Comparison of ENCODE assay signal across 8 cellular contexts in the genomic region with DNA sequence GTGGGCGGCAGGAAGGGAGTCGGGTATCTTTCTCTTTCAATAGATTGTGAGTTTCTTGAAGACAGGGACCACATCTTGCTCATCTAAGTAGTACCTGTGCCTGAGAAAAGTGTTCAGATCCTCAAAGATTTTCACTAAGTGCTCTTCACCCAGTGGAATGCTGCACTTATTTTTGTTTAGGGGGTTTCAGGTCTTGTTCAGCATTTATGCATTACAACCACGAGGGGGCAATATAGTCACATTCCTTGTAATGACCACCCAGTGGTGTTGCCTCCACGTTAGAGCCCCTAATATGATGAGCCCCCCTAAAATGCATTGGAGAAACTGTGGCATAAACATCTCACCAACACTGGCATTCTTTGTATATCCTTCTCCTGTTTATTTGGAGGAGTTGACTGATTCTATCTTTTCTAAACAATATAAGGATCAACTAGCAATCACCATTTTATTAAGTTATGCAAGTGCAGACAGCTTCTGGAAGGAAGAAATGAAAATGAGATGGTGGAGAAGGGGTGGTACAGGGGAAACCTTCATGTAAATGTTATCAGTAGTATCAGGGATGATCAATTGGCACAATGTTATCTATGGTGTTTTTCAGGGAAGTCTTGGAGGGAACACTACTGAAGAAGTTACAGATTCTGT. TPM values are rescaled to one million over a fixed set of nuclear protein-coding genes. Genes with fewer than 3 reads are reported as not detected.
DNase-seq lines count a peak whose midpoint lies in the region; ATAC-seq, FAIRE-seq and TF ChIP-seq lines count a peak whose summit lies in the region.

No MANE protein-coding gene starts in this region.

- CTCF ChIA-PET in GM12878 (lab: Yijun Ruan, JAX): interaction anchor here (0.5 to 2.2 kb wide), 2 partner anchors 664 to 896 kb away, joined by 4 to 9 read pairs; no protein-coding TSS in a partner anchor

- H3K4me1 ChIP-seq in heart left ventricle (peaks cover 0 to 27% (median 5%) of the 10 kb centered on the region in 12 donors), GM12878 (ENCODE audit: control insufficient read depth, insufficient read depth, low read length) (no peaks in the 10 kb centered on the region; the same call in 1 of the 2 replicates)

- TF ChIP-seq EP300 in GM12878 (IDR thresholded peaks at IDR 0.05; ENCODE audit: borderline replicate concordance in 1 of 2, control insufficient read depth in 1 of 2, low read depth in 2 of 2, low read length in 2 of 2): no peak

- SMC1A ChIA-PET in GM12878 (lab: Charles Lee; ENCODE audit: uncharacterized antibody, unreplicated experiment): interaction anchor here (0.7 to 1.3 kb wide), 2 partner anchors 20 to 411 kb away, joined by 3 to 4 read pairs; no protein-coding TSS in a partner anchor

- peak; percentile 84 for TF ChIP-seq RAD21 in GM12878 (IDR thresholded peaks at IDR 0.05; ENCODE audit: insufficient read depth, low read depth, low read length)

- RAD21 ChIA-PET in GM12878 (lab: Charles Lee; ENCODE audit: unreplicated experiment): interaction anchor here (1.0 kb wide), 1 partner anchor 111 kb away, joined by 3 read pairs; no protein-coding TSS in a partner anchor

- intact Hi-C loops in heart left ventricle (cut with DNase I) (loop anchor here in 9 of 10 donors (1.0 to 10.0 kb wide), 10 partner anchors 61 to 896 kb away; no protein-coding TSS in a partner anchor), cardiac septum (cut with DNase I) (loop anchor here (1.0 to 10.0 kb wide), 3 partner anchors 79 to 122 kb away; no protein-coding TSS in a partner anchor), GM12878 (cut with micrococcal nuclease; ENCODE audit: unreplicated experiment) (loop anchor here (1.0 to 2.0 kb wide), 4 partner anchors 79 to 897 kb away; no protein-coding TSS in a partner anchor)

- H3K9me3 ChIP-seq in heart left ventricle: no peaks in the 10 kb centered on the region
- H3K9me3 ChIP-seq in GM12878 (replicated peaks; ENCODE audit: control insufficient read depth, insufficient read depth, low read length): no peaks in the 10 kb centered on the region

- no peaks in the 10 kb centered on the region for H4K20me1 ChIP-seq in GM12878 (ENCODE audit: control insufficient read depth, insufficient read depth)

- 37 to 43% (median 42%) methylated on average over 4 of the region's 4 CpGs for WGBS in heart left ventricle, 4 donors
- 27% methylated on average over 4 of the region's 4 CpGs for whole genome bisulfite sequencing in GM12878 (ENCODE audit: insufficient coverage, insufficient replicate concordance, low lambda C conversion rate, missing lambda C conversion rate)

- peak overlapping the region in 5 of 12 donors; percentile 33 to 60 (median 39) for H3K27ac ChIP-seq in heart left ventricle
- no peak overlapping the region for H3K27ac ChIP-seq in GM12878 (ENCODE audit: control insufficient read depth, insufficient read depth)

- H3K36me3 ChIP-seq in heart left ventricle (no peaks in the 10 kb centered on the region), GM12878 (ENCODE audit: control insufficient read depth in 2 of 2, insufficient read depth in 2 of 2, low read length in 1 of 2) (no peaks in the 10 kb centered on the region)

- H3K27me3 ChIP-seq in heart left ventricle (no peaks in the 10 kb centered on the region), GM12878 (replicated peaks in 1 of 2; ENCODE audit: control insufficient read depth in 2 of 2, insufficient read depth in 2 of 2, low read length in 1 of 2) (peaks cover 3 to 4% of the 10 kb centered on the region in 2 experiments)

- in situ Hi-C loops in GM12878 (cut with MboI): loop anchor here (5.0 kb wide), 1 partner anchor 76 kb away; no protein-coding TSS in a partner anchor

- no peak for TF ChIP-seq POLR2A in heart left ventricle (IDR thresholded peaks at IDR 0.05)
- no peak for TF ChIP-seq POLR2A in GM12878 (IDR thresholded peaks at IDR 0.05; ENCODE audit: low read depth, low read length)

- H3K9ac ChIP-seq in GM12878 (ENCODE audit: control insufficient read depth, insufficient read depth, low read length): no peak overlapping the region

- no TSS peak for BruUV-seq in GM12878 (replicated peaks; lab: Mats Ljungman, UMichigan)

- TF ChIP-seq CTCF in heart left ventricle (IDR thresholded peaks at IDR 0.05) (peak; percentile 58 to 86 (median 82)), GM12878 (IDR thresholded peaks at IDR 0.05 in 2 of 3, conservative IDR thresholded peaks at IDR 0.05 in 1 of 3; ENCODE audit: control insufficient read depth in 2 of 3, extremely low read depth in 1 of 3, insufficient read depth in 1 of 3, low read depth in 3 of 3, low read length in 3 of 3) (peak; percentile 63 to 76 (median 70))

- FAIRE-seq in GM12878 (lab: Jason Lieb, UNC) (peak; percentile 56), urothelium cell line (lab: Jason Lieb, UNC) (no peak)

- no peak overlapping the region for H3K4me2 ChIP-seq in GM12878 (ENCODE audit: control insufficient read depth, insufficient read depth)

- POLR2A ChIA-PET in GM12878 (lab: Charles Lee): no interaction called here

- H2AFZ ChIP-seq in GM12878 (ENCODE audit: control insufficient read depth, low read depth, low read length): peak overlapping the region; percentile 46; the same call in 1 of the 2 replicates

- DNase-seq in heart left ventricle (no peak), cardiac septum (ENCODE audit: low spot score) (no peak), NCI-H146 (lab: John Stamatoyannopoulos, UW) (peak; percentile 34), GM12878 (ENCODE audit: low read depth, low spot score) (no peak), left lobe of liver (ENCODE audit: low spot score) (no peak), urothelium cell line (ENCODE audit: low spot score) (peak; percentile 38), amniotic stem cell (lab: John Stamatoyannopoulos, UW) (no peak)
- no peak for DNase-seq in stimulated activated CD4-positive, alpha-beta T cell treated with anti-CD3 and anti-CD28 coated beads, Interleukin-2, amount 100 ng/mL, for 24 hours

- no peaks in the 10 kb centered on the region for H3K79me2 ChIP-seq in GM12878 (ENCODE audit: control insufficient read depth, insufficient read depth, low read length)

- H3K4me3 ChIP-seq in heart left ventricle (no peak overlapping the region), GM12878 (no peak overlapping the region)

- ATAC-seq in heart left ventricle: no peak
- peak; percentile 76 for ATAC-seq in GM12878
- ATAC-seq in left lobe of liver: peak; percentile 21

TF ChIP-seq in GM12878, 131 proteins besides CTCF, POLR2A, EP300 and RAD21:
- TF ChIP-seq RUNX3 (IDR thresholded peaks at IDR 0.05; ENCODE audit: low read length): peak; percentile 36
- peak; percentile 73 for TF ChIP-seq SMC3 (IDR thresholded peaks at IDR 0.05; ENCODE audit: borderline replicate concordance, low read length)
- TF ChIP-seq JUND (IDR thresholded peaks at IDR 0.05; ENCODE audit: low read depth, low read length): no peak
- no peak for TF ChIP-seq RAD51 (IDR thresholded peaks at IDR 0.05)
- no peak for TF ChIP-seq SREBF1 (IDR thresholded peaks at IDR 0.05; ENCODE audit: low read length)
- TF ChIP-seq RB1 (IDR thresholded peaks at IDR 0.05; ENCODE audit: borderline replicate concordance): 0 out of 2 replicates have a peak, but pooled peaks have one; percentile 50
- TF ChIP-seq CHD2 (IDR thresholded peaks at IDR 0.05; ENCODE audit: borderline replicate concordance, low read depth, low read length): no peak

RNA-seq across cellular contexts. Expression of a gene that starts 3.1 kb away (rescaled TPM):
- total RNA-seq in heart left ventricle (10 to 100 TPM in 3 of 9 donors, 1 to 10 TPM in 6; 3.1 to 32.6 (median 9.0) TPM), cardiac septum (4.6 TPM), GM12878 (2014; rRNA removed) (0.34 and 2.0 TPM in 2 replicates), GM12878 (2014; rRNA removed; fragmentation: Illumina TruSeq; extraction: Trizol) (0.37 and 0.40 TPM in 2 replicates), GM12878 (2021) (2.1 and 2.2 TPM in 2 replicates), left lobe of liver (120 TPM)
- polyA plus RNA-seq in heart left ventricle (1 to 10 TPM; 1.9 to 5.8 TPM), GM12878 (2011; rRNA removed) (0.07 and 0.15 TPM in 2 replicates), GM12878 (2014; fragmentation: Illumina TruSeq; extraction: Trizol) (0.57 and 0.74 TPM in 2 replicates), GM12878 (2014; fragmentation: Nextera tagmentation; extraction: Ambion mirVana) (under 1 TPM; 0.29 to 0.31 TPM), GM12878 (2014; rRNA removed) (0.24 and 0.32 TPM in 2 replicates), GM12878 (2016; fragmentation: Nextera tagmentation; extraction: Ambion mirVana) (1 to 10 TPM; 1.2 to 1.5 TPM)
- total RNA-seq in GM12878 (2013; cell fraction: nucleolus; rRNA removed): 0.47 and 0.77 TPM in 2 replicates
- polyA plus RNA-seq in GM12878 (2011; ENCODE audit: low read depth): 0.43 TPM
- polyA plus RNA-seq in GM12878 (2011; cell fraction: cytosol; rRNA removed): 0.02 and 0.03 TPM in 2 replicates
- 0.03 TPM in 1 of 2 replicates, not detected in the other for polyA plus RNA-seq in GM12878 (2011; cell fraction: nucleus; rRNA removed)
- polyA plus RNA-seq in GM12878 (2012): 0.39 and 0.52 TPM in 2 replicates
- not detected in 2 replicates for polyA minus RNA-seq in GM12878 (2011; rRNA and poly(A)+ RNA removed)
- polyA minus RNA-seq in GM12878 (2011; cell fraction: cytosol; rRNA and poly(A)+ RNA removed): not detected in 2 replicates
- polyA minus RNA-seq in GM12878 (2011; cell fraction: nucleus; rRNA and poly(A)+ RNA removed): not detected in 2 replicates

Comparison
In these comparisons a context has a peak if more than half of its experiments do, and no peak if none do; other contexts are left out.
1. ATAC-seq: peak in GM12878 (single experiment) and left lobe of liver (single experiment); none in heart left ventricle (0 of 4).
2. DNase-seq: peak in NCI-H146 (single experiment) and urothelium cell line (single experiment); none in heart left ventricle (0 of 5), cardiac septum (single experiment), GM12878 (single experiment), left lobe of liver (single experiment), stimulated activated CD4-positive, alpha-beta T cell treated with anti-CD3 and anti-CD28 coated beads, Interleukin-2, amount 100 ng/mL, for 24 hours (0 of 2) and amniotic stem cell (single experiment).